6 cellular contexts compared by ENCODE assay signal in genomic region chr3:52198643-52199608, GRCh38. TPM values are rescaled to one million over a fixed set of nuclear protein-coding genes. Genes with fewer than 3 reads are reported as not detected.
A peak's percentile ranks its signal among the peaks of the same experiment; 100 is the strongest.
DNase-seq lines count a peak whose midpoint lies in the region; TF ChIP-seq lines count a peak whose summit lies in the region.

No MANE protein-coding gene starts in this region.

- peaks cover 6 to 24% (median 21%) of the 10 kb centered on the region in 4 donors for H3K36me3 ChIP-seq in liver (ENCODE audit: control insufficient read depth in 4 of 4, insufficient read depth in 3 of 4, low read depth in 1 of 4, low read length in 3 of 4)

- DNase-seq in superior temporal gyrus (ENCODE audit: extremely low spot score) (no peak), inferior parietal cortex (ENCODE audit: extremely low spot score) (no peak), NCI-H1105 treated with DMSO at 0.1 percent for 48 hours (lab: John Stamatoyannopoulos, UW) (no peak)

- H3K4me3 ChIP-seq in WI38 (ENCODE audit: low read depth, low read length) = peak overlapping the region; percentile 95
- H3K4me3 ChIP-seq in liver (ENCODE audit: low read depth in 1 of 3, low read length in 3 of 3) = peak overlapping the region; percentile 74 to 95 (median 82)

- H3K27me3 ChIP-seq in liver (ENCODE audit: control insufficient read depth in 4 of 4, insufficient read depth in 4 of 4, low read length in 3 of 4) = no peaks in the 10 kb centered on the region

- no peak for TF ChIP-seq RAD21 in liver (IDR thresholded peaks at IDR 0.05)

- WGBS in liver = 19% methylated on average over 14 of the region's 14 CpGs

- no peak for TF ChIP-seq CTCF in C4-2B (conservative IDR thresholded peaks at IDR 0.05)
- TF ChIP-seq CTCF in WI38 (IDR thresholded peaks at IDR 0.05; ENCODE audit: low read depth, low read length) = no peak
- no peak for TF ChIP-seq CTCF in liver (IDR thresholded peaks at IDR 0.05; ENCODE audit: low read depth, low read length, missing input control)

- H3K27ac ChIP-seq in C4-2B (peak overlapping the region; percentile 83), liver (ENCODE audit: low read depth in 1 of 2, low read length in 2 of 2) (peak overlapping the region; percentile 72 to 83)

- H3K4me1 ChIP-seq in liver (ENCODE audit: control insufficient read depth in 4 of 4, insufficient read depth in 4 of 4, low read length in 3 of 4) = peaks cover 10 to 49% (median 37%) of the 10 kb centered on the region in 4 donors

- peak overlapping the region; percentile 77 to 94 for H3K9ac ChIP-seq in liver (ENCODE audit: low read depth in 1 of 2, low read length in 2 of 2)

- H3K9me3 ChIP-seq in liver (ENCODE audit: control insufficient read depth in 4 of 4, low read length in 3 of 4) = no peaks in the 10 kb centered on the region

TF ChIP-seq in liver, 16 proteins besides CTCF, POLR2A, EP300 and RAD21:
- TF ChIP-seq FOXA2 (IDR thresholded peaks at IDR 0.05) = no peak
- no peak for TF ChIP-seq MAX (IDR thresholded peaks at IDR 0.05)
- no peak for TF ChIP-seq EGR1 (IDR thresholded peaks at IDR 0.05; ENCODE audit: low read depth in 2 of 2)
- TF ChIP-seq JUND (IDR thresholded peaks at IDR 0.05) = no peak
- no peak for TF ChIP-seq HNF4A (conservative IDR thresholded peaks at IDR 0.05)
- TF ChIP-seq REST (IDR thresholded peaks at IDR 0.05) = peak; percentile 19
- TF ChIP-seq FOXA1 (IDR thresholded peaks at IDR 0.05) = no peak
- TF ChIP-seq HNF4G (IDR thresholded peaks at IDR 0.05) = no peak
- TF ChIP-seq RXRA (IDR thresholded peaks at IDR 0.05) = peak in 1 of 2 donors; percentile 29
- no peak for TF ChIP-seq ZBTB33 (IDR thresholded peaks at IDR 0.05)
- TF ChIP-seq NR2F2 (IDR thresholded peaks at IDR 0.05) = peak; percentile 17
- TF ChIP-seq GABPA (IDR thresholded peaks at IDR 0.05 in 1 of 2, conservative IDR thresholded peaks at IDR 0.05 in 1 of 2) = no peak
- no peak for TF ChIP-seq TAF1 (conservative IDR thresholded peaks at IDR 0.05)
- no peak for TF ChIP-seq SP1 (IDR thresholded peaks at IDR 0.05)
- no peak for TF ChIP-seq ATF3 (IDR thresholded peaks at IDR 0.05)
- TF ChIP-seq YY1 (IDR thresholded peaks at IDR 0.05) = peak; percentile 25
TF ChIP-seq in liver: peak in this region for 4.

RNA-seq across cellular contexts. Expression of gene ALAS1, which starts 1.0 kb away (rescaled TPM):
- 100 to 1,000 TPM in 1 of 2 donors, 10 to 100 TPM in 1; 32.3 to 129 TPM for total RNA-seq in liver
- polyA plus RNA-seq in liver = 100 to 1,000 TPM; 145 to 421 TPM

RNA-seq across cellular contexts. Expression of gene TLR9, which starts 26.5 kb away (rescaled TPM):
- total RNA-seq in liver = not detected
- under 1 TPM in 1 of 2 donors, not detected in 1; 0.02 TPM for polyA plus RNA-seq in liver

RNA-seq across cellular contexts. Expression of gene TWF2, which starts 40.0 kb away (rescaled TPM):
- 10 to 100 TPM; 12.7 to 26.3 TPM for total RNA-seq in liver
- 10 to 100 TPM; 12.0 to 22.6 TPM for polyA plus RNA-seq in liver

RNA-seq across cellular contexts. Expression of gene POC1A, which starts 44.7 kb away (rescaled TPM):
- total RNA-seq in liver = 10 to 100 TPM in 1 of 2 donors, 1 to 10 TPM in 1; 2.8 to 12.7 TPM
- 1 to 10 TPM; 1.4 to 6.8 TPM for polyA plus RNA-seq in liver

RNA-seq across cellular contexts. Expression of gene PPM1M, which starts 46.6 kb away (rescaled TPM):
- 1 to 10 TPM; 5.5 TPM for total RNA-seq in liver
- polyA plus RNA-seq in liver = 1 to 10 TPM; 2.8 to 3.8 TPM
